Comparison of ENCODE assay signal across 20 cellular contexts in the genomic region with DNA sequence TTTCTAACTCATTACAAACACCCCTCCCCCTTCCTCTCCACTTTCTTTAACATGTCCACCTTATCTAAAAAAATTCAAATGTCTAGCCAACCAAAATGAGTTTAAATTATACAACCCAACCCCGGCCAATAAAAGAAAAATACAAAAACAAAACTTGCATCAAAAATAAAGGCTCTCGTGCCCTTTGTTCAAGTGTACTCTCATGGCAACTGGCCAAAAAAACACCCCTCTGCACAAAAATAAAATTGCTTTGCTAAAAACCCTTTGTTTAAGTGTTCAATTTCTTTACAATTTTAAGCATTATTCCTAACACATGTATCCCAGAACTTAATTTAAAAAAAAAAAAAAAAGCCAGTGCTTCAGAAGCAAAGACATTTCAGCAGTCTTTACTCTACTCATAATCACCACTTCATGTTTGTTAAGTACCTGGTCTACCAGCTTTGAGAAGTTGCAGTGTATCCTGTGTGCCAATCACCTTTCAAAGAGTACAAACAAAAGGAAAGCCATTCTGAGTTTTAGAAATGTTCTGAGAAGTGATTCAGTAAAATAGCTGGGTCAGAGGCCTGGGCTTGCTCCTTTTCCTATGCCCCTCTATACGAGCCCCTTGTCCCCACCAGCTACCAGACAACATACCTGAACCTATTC.
DNase-seq lines count a peak whose midpoint lies in the region; ATAC-seq and TF ChIP-seq lines count a peak whose summit lies in the region.
"Had no signal": no experiment of that assay in that cellular context is flagged by ENCODE, and none has a peak within 500 bp of the region (broad histone marks: within the 10 kb centered on the region; RNA-seq: fewer than 3 reads in every experiment).

No MANE protein-coding gene starts in this region.

- no peaks in the 10 kb centered on the region for H3K27me3 ChIP-seq in upper lobe of right lung
- H3K27me3 ChIP-seq: BE2C had no signal

- POLR2A ChIA-PET in activated naive CD8-positive, alpha-beta T cell treated with anti-CD3 and anti-CD28 coated beads, Interleukin-2, amount 10 ng/mL, durations not matched to agents 7 days and 5 days (lab: Charles Lee) = no interaction called here

- peaks cover 42% of the 10 kb centered on the region for H3K36me3 Mint-ChIP-seq in activated naive CD8-positive, alpha-beta T cell treated with anti-CD3 and anti-CD28 coated beads, Interleukin-2, amount 10 ng/mL, durations not matched to agents 7 days and 5 days
- peaks cover 69% of the 10 kb centered on the region for H3K36me3 Mint-ChIP-seq in activated naive CD8-positive, alpha-beta T cell treated with anti-CD3 and anti-CD28 coated beads, Interleukin-2, amount 50 U/mL, for 24 hours (ENCODE audit: low read depth)
- H3K36me3 Mint-ChIP-seq in endothelial cell (ENCODE audit: low read depth, unreplicated experiment) = peaks cover 34% of the 10 kb centered on the region

- H3K4me1 Mint-ChIP-seq in activated naive CD8-positive, alpha-beta T cell treated with anti-CD3 and anti-CD28 coated beads, Interleukin-2, amount 10 ng/mL, durations not matched to agents 7 days and 5 days = no peaks in the 10 kb centered on the region
- no peaks in the 10 kb centered on the region for H3K4me1 Mint-ChIP-seq in activated naive CD8-positive, alpha-beta T cell treated with anti-CD3 and anti-CD28 coated beads, Interleukin-2, amount 50 U/mL, for 24 hours
- H3K4me1 Mint-ChIP-seq in endothelial cell (ENCODE audit: unreplicated experiment) = no peaks in the 10 kb centered on the region
- H3K4me1 Mint-ChIP-seq: CD4-positive, CD25-positive, alpha-beta regulatory T cell had no signal

- TF ChIP-seq CTCF in endothelial cell (IDR thresholded peaks at IDR 0.05; ENCODE audit: unreplicated experiment) = no peak
- TF ChIP-seq CTCF in upper lobe of right lung (IDR thresholded peaks at IDR 0.05) = no peak

- no peaks in the 10 kb centered on the region for H3K4me1 ChIP-seq in upper lobe of right lung
- H3K4me1 ChIP-seq: BE2C had no signal

- H3K27me3 Mint-ChIP-seq in activated naive CD8-positive, alpha-beta T cell treated with anti-CD3 and anti-CD28 coated beads, Interleukin-2, amount 10 ng/mL, durations not matched to agents 7 days and 5 days = no peaks in the 10 kb centered on the region
- H3K27me3 Mint-ChIP-seq in activated naive CD8-positive, alpha-beta T cell treated with anti-CD3 and anti-CD28 coated beads, Interleukin-2, amount 50 U/mL, for 24 hours = no peaks in the 10 kb centered on the region
- H3K27me3 Mint-ChIP-seq in endothelial cell (ENCODE audit: unreplicated experiment) = no peaks in the 10 kb centered on the region
- H3K27me3 Mint-ChIP-seq: CD4-positive, CD25-positive, alpha-beta regulatory T cell had no signal

- no peak for DNase-seq in activated naive CD8-positive, alpha-beta T cell treated with anti-CD3 and anti-CD28 coated beads, Interleukin-2, amount 10 ng/mL, durations not matched to agents 7 days and 5 days
- no peak for DNase-seq in activated naive CD8-positive, alpha-beta T cell treated with anti-CD3 and anti-CD28 coated beads, Interleukin-2, amount 50 U/mL, for 24 hours
- DNase-seq in NCI-H2029 treated with DMSO at 0.1 percent for 48 hours (lab: John Stamatoyannopoulos, UW) (peak; percentile 40), endothelial cell (ENCODE audit: low spot score) (no peak), upper lobe of right lung (no peak), NCI-H1694 (lab: John Stamatoyannopoulos, UW) (no peak)
- DNase-seq: BE2C; CD4-positive, CD25-positive, alpha-beta regulatory T cell; GOT3; Kasumi-1; NCI-H1417 treated with DMSO at 0.1 percent for 48 hours; NCI-H1930; NCI-H69; PC-9; RPMI8226; SHP77 treated with DMSO at 0.1 percent for 48 hours had no signal

- peak overlapping the region; percentile 11 for H3K27ac Mint-ChIP-seq in activated naive CD8-positive, alpha-beta T cell treated with anti-CD3 and anti-CD28 coated beads, Interleukin-2, amount 10 ng/mL, durations not matched to agents 7 days and 5 days
- H3K27ac Mint-ChIP-seq in activated naive CD8-positive, alpha-beta T cell treated with anti-CD3 and anti-CD28 coated beads, Interleukin-2, amount 50 U/mL, for 24 hours = no peak overlapping the region
- no peak overlapping the region for H3K27ac Mint-ChIP-seq in endothelial cell (ENCODE audit: unreplicated experiment)

- intact Hi-C loops in upper lobe of right lung (cut with DNase I) = no loop called here

- no peaks in the 10 kb centered on the region for H3K9me3 ChIP-seq in upper lobe of right lung
- H3K9me3 ChIP-seq: BE2C had no signal

- H3K27ac ChIP-seq in upper lobe of right lung = no peak overlapping the region
- H3K27ac ChIP-seq: PC-9, SK-N-MC had no signal

- no peak for ATAC-seq in activated naive CD8-positive, alpha-beta T cell treated with anti-CD3 and anti-CD28 coated beads, Interleukin-2, amount 10 ng/mL, durations not matched to agents 7 days and 5 days (ENCODE audit: low read depth)
- no peak for ATAC-seq in activated naive CD8-positive, alpha-beta T cell treated with anti-CD3 and anti-CD28 coated beads, Interleukin-2, amount 50 U/mL, for 24 hours
- ATAC-seq in upper lobe of right lung (peak; percentile 87), HG03196 (IDR thresholded peaks at IDR 0.05; ENCODE audit: unreplicated experiment) (no peak), HG03378 (IDR thresholded peaks at IDR 0.05; ENCODE audit: unreplicated experiment) (no peak)
- ATAC-seq: HCT116 had no signal

- no peak overlapping the region for H3K4me3 ChIP-seq in upper lobe of right lung
- H3K4me3 ChIP-seq: PC-9, SK-N-MC had no signal

- H3K36me3 ChIP-seq in upper lobe of right lung = peaks cover 72% of the 10 kb centered on the region

- H3K4me3 Mint-ChIP-seq in activated naive CD8-positive, alpha-beta T cell treated with anti-CD3 and anti-CD28 coated beads, Interleukin-2, amount 10 ng/mL, durations not matched to agents 7 days and 5 days = no peak overlapping the region
- H3K4me3 Mint-ChIP-seq in activated naive CD8-positive, alpha-beta T cell treated with anti-CD3 and anti-CD28 coated beads, Interleukin-2, amount 50 U/mL, for 24 hours = no peak overlapping the region
- peak overlapping the region; percentile 1 for H3K4me3 Mint-ChIP-seq in endothelial cell (ENCODE audit: unreplicated experiment)

- H3K9me3 Mint-ChIP-seq in activated naive CD8-positive, alpha-beta T cell treated with anti-CD3 and anti-CD28 coated beads, Interleukin-2, amount 10 ng/mL, durations not matched to agents 7 days and 5 days = no peaks in the 10 kb centered on the region
- no peaks in the 10 kb centered on the region for H3K9me3 Mint-ChIP-seq in activated naive CD8-positive, alpha-beta T cell treated with anti-CD3 and anti-CD28 coated beads, Interleukin-2, amount 50 U/mL, for 24 hours
- no peaks in the 10 kb centered on the region for H3K9me3 Mint-ChIP-seq in endothelial cell (ENCODE audit: unreplicated experiment)
